8 cellular contexts compared by ENCODE assay signal in genomic region chr1:226121587-226122400, GRCh38. TPM values are rescaled to one million over a fixed set of nuclear protein-coding genes. Genes with fewer than 3 reads are reported as not detected.
A peak's percentile ranks its signal among the peaks of the same experiment; 100 is the strongest.
DNase-seq lines count a peak whose midpoint lies in the region; ATAC-seq and TF ChIP-seq lines count a peak whose summit lies in the region.

No MANE protein-coding gene starts in this region.

- DNase-seq in BE2C: peak; percentile 82
- peak; percentile 53 for DNase-seq in NCI-H446 treated with DMSO at 0.1 percent for 48 hours (lab: John Stamatoyannopoulos, UW)
- DNase-seq in activated CD4-positive, alpha-beta T cell treated with anti-CD3 and anti-CD28 coated beads, Interleukin-2, amount 50 U/mL, for 48 hours: peak; percentile 74 to 78
- DNase-seq in effector memory CD8-positive, alpha-beta T cell: peak; percentile 71 to 75 (median 75)
- DNase-seq in midbrain (lab: John Stamatoyannopoulos, UW): peak; percentile 67
- DNase-seq in stimulated activated CD8-positive, alpha-beta memory T cell treated with anti-CD3 and anti-CD28 coated beads, Interleukin-4, amount 100 ng/mL, for 4 hours (ENCODE audit: low read depth in 2 of 2, low spot score in 1 of 2): peak; percentile 29 to 46

- no peaks in the 10 kb centered on the region for H3K27me3 ChIP-seq in BE2C

- no peaks in the 10 kb centered on the region for H3K9me3 Mint-ChIP-seq in effector memory CD8-positive, alpha-beta T cell

- no peaks in the 10 kb centered on the region for H3K36me3 ChIP-seq in BE2C

- peaks cover 0 to 7% of the 10 kb centered on the region in 2 donors for H3K27me3 Mint-ChIP-seq in effector memory CD8-positive, alpha-beta T cell

- H3K36me3 Mint-ChIP-seq in effector memory CD8-positive, alpha-beta T cell (ENCODE audit: insufficient read depth): peaks cover 21% of the 10 kb centered on the region

- H3K4me3 Mint-ChIP-seq in effector memory CD8-positive, alpha-beta T cell: peak overlapping the region; percentile 78 to 82

- H3K4me1 ChIP-seq in BE2C: no peaks in the 10 kb centered on the region

- peak; percentile 43 for TF ChIP-seq CTCF in BE2C (IDR thresholded peaks at IDR 0.05; ENCODE audit: low read depth, low read length)

- peak; percentile 69 for TF ChIP-seq POLR2A in GM18951 (IDR thresholded peaks at IDR 0.05; ENCODE audit: extremely low read depth, insufficient read depth, insufficient read length)

- no peaks in the 10 kb centered on the region for H3K9me3 ChIP-seq in BE2C

- ATAC-seq in HG03159 (IDR thresholded peaks at IDR 0.05; ENCODE audit: unreplicated experiment): peak; percentile 52
- ATAC-seq in effector memory CD8-positive, alpha-beta T cell (replicated peaks): peak; percentile 74

- peaks cover 14 to 24% of the 10 kb centered on the region in 2 donors for H3K4me1 Mint-ChIP-seq in effector memory CD8-positive, alpha-beta T cell (ENCODE audit: low read depth in 2 of 2)

- peak overlapping the region in 1 of 2 donors; percentile 76 for H3K27ac Mint-ChIP-seq in effector memory CD8-positive, alpha-beta T cell

- in situ Hi-C loops in GM18951 (cut with MboI; ENCODE audit: low sequenced_read_pairs, unreplicated experiment): no loop called here

- H3K4me3 ChIP-seq in BE2C (ENCODE audit: low read depth, low read length): peak overlapping the region; percentile 65

RNA-seq across cellular contexts. Expression of gene H3-3A, which starts 59.3 kb away (rescaled TPM):
- polyA plus RNA-seq in BE2C (2012; ENCODE audit: insufficient read depth, insufficient read length, low read depth): 794 TPM

Comparison
In these comparisons a context has a peak if more than half of its experiments do, and no peak if none do; other contexts are left out.
1. Peak in every context shown above with its lines: DNase-seq, ATAC-seq and H3K4me3 ChIP-seq.